Comparison of ENCODE assay signal across 7 cellular contexts in genomic region chr6:150962436-150962835, GRCh38.
"Had no signal": no experiment of that assay in that cellular context is flagged by ENCODE, and none has a peak within 500 bp of the region (broad histone marks: within the 10 kb centered on the region; RNA-seq: fewer than 3 reads in every experiment).

No MANE protein-coding gene starts in this region.

- H3K4me1 ChIP-seq: HAP-1 had no signal

- H3K27ac Mint-ChIP-seq: HFFc6 had no signal

- H3K4me3 ChIP-seq: GM23248, HAP-1, K562 had no signal

- H3K4me3 Mint-ChIP-seq: HFFc6 had no signal

- H3K9me3 Mint-ChIP-seq: HFFc6 had no signal

- DNase-seq: GM23248, GOT3, H7, HFFc6, IMR-90 had no signal

- H3K27ac ChIP-seq: GM23248 had no signal

- H3K9ac ChIP-seq: GM23248 had no signal

- H3K9me3 ChIP-seq: HAP-1 had no signal
